8 cellular contexts compared by ENCODE assay signal in genomic region chr18:3593904-3594759, GRCh38.
DNase-seq lines count a peak whose midpoint lies in the region; ATAC-seq, FAIRE-seq and TF ChIP-seq lines count a peak whose summit lies in the region.

No MANE protein-coding gene starts in this region.

- CTCF ChIA-PET in endothelial cell of umbilical vein (lab: Charles Lee): interaction anchor here (0.5 to 5.5 kb wide), 44 partner anchors 9 to 404 kb away, joined by 3 to 154 read pairs (median 4); partner anchors contain the start of genes MYL12A, MYL12B and TGIF1

- H3K36me3 ChIP-seq in HUES48 (ENCODE audit: control insufficient read depth, insufficient read depth, low read length) (no peaks in the 10 kb centered on the region), endothelial cell of umbilical vein (ENCODE audit: control insufficient read depth in 2 of 2, extremely low read depth in 1 of 2, insufficient read depth in 2 of 2, low read length in 2 of 2) (no peaks in the 10 kb centered on the region)

- BruUV-seq in endothelial cell of umbilical vein (replicated peaks; lab: Mats Ljungman, UMichigan): TSS peak; percentile 53

- peak; percentile 93 for FAIRE-seq in endothelial cell of umbilical vein (lab: Jason Lieb, UNC)

- POLR2A ChIA-PET in endothelial cell of umbilical vein (lab: Charles Lee): interaction anchor here (0.6 to 2.7 kb wide), 13 partner anchors 9 to 348 kb away, joined by 3 to 22 read pairs (median 7); no protein-coding TSS in a partner anchor

- H3K9me1 ChIP-seq in endothelial cell of umbilical vein (replicated peaks; ENCODE audit: control insufficient read depth, extremely low read depth, insufficient read depth, low read length): no peaks in the 10 kb centered on the region

- intact Hi-C loops in endothelial cell of umbilical vein (cut with micrococcal nuclease): loop anchor here (1.0 to 5.0 kb wide), 7 partner anchors 117 to 403 kb away; partner anchors contain the start of gene MYL12A

- ATAC-seq in GM21390 (IDR thresholded peaks at IDR 0.05; ENCODE audit: unreplicated experiment): peak; percentile 45

- no peaks in the 10 kb centered on the region for H4K20me1 ChIP-seq in endothelial cell of umbilical vein (replicated peaks; ENCODE audit: control insufficient read depth, extremely low read depth, insufficient read depth, low read length)

- H3K4me1 ChIP-seq in HUES48 (ENCODE audit: control insufficient read depth, insufficient read depth, low read length) (peaks cover 42% of the 10 kb centered on the region), endothelial cell of umbilical vein (ENCODE audit: control insufficient read depth, extremely low read depth, insufficient read depth, low read length) (peaks cover 48% of the 10 kb centered on the region), mononuclear cell (ENCODE audit: insufficient read depth, low read length) (peaks cover 57% of the 10 kb centered on the region)

- peaks cover 22% of the 10 kb centered on the region for H3K27me3 ChIP-seq in HUES48 (ENCODE audit: control insufficient read depth, insufficient read depth, low read length)
- no peaks in the 10 kb centered on the region for H3K27me3 ChIP-seq in endothelial cell of umbilical vein (ENCODE audit: control insufficient read depth in 2 of 2, insufficient read depth in 2 of 2, low read length in 2 of 2)
- no peaks in the 10 kb centered on the region for H3K27me3 ChIP-seq in mononuclear cell (ENCODE audit: insufficient read depth, low read length)

- H3K9me3 ChIP-seq in HUES48 (ENCODE audit: control insufficient read depth, insufficient read depth, low read length) (no peaks in the 10 kb centered on the region), endothelial cell of umbilical vein (replicated peaks; ENCODE audit: control insufficient read depth, insufficient read depth, low read length) (no peaks in the 10 kb centered on the region), mononuclear cell (ENCODE audit: low read depth, low read length) (no peaks in the 10 kb centered on the region)

- peak overlapping the region; percentile 35 for H2AFZ ChIP-seq in endothelial cell of umbilical vein (ENCODE audit: low read depth, low read length)

- DNase-seq in DMS 273 treated with DMSO at 0.1 percent for 48 hours (lab: John Stamatoyannopoulos, UW) (peak; percentile 93), NOMO-1 treated with dmso at 0.1 percent for 144 hours (lab: John Stamatoyannopoulos, UW; ENCODE audit: unreplicated experiment) (peak; percentile 66), endothelial cell of umbilical vein (ENCODE audit: low read depth, low spot score) (peak; percentile 98)
- DNase-seq in activated CD8-positive, alpha-beta memory T cell treated with anti-CD3 and anti-CD28 coated beads, Interleukin-2, amount 50 U/mL, for 4 hours: peak; percentile 83
- DNase-seq in stimulated activated CD8-positive, alpha-beta memory T cell treated with anti-CD3 and anti-CD28 coated beads, Interleukin-2, amount 100 ng/mL, for 48 hours (ENCODE audit: low read depth in 2 of 2): peak; percentile 56 to 76

- dilution Hi-C loops in endothelial cell of umbilical vein (cut with MboI; ENCODE audit: extremely low pct_ligation_motif_present, low sequenced_read_pairs): no loop called here

- H3K79me2 ChIP-seq in endothelial cell of umbilical vein (ENCODE audit: control insufficient read depth, insufficient read depth, low read length): peaks cover 3% of the 10 kb centered on the region

- H3K4me3 ChIP-seq in HUES48 (ENCODE audit: low read depth, low read length) (peak overlapping the region; percentile 73), endothelial cell of umbilical vein (replicated peaks in 1 of 3; ENCODE audit: insufficient read depth in 1 of 3, low read depth in 1 of 3, low read length in 3 of 3) (peak overlapping the region; percentile 8 to 93 (median 48)), mononuclear cell (ENCODE audit: low read length) (peak overlapping the region; percentile 48)

- peak; percentile 81 for TF ChIP-seq POLR2A in endothelial cell of umbilical vein (IDR thresholded peaks at IDR 0.05; ENCODE audit: low read depth, low read length)

- TF ChIP-seq CTCF in endothelial cell of umbilical vein (IDR thresholded peaks at IDR 0.05; ENCODE audit: extremely low read depth in 1 of 2, insufficient read depth in 1 of 2, low read depth in 1 of 2, low read length in 2 of 2): peak; percentile 62 to 80

- H3K9ac ChIP-seq in HUES48 (ENCODE audit: low read depth, low read length) (peak overlapping the region; percentile 55), endothelial cell of umbilical vein (replicated peaks; ENCODE audit: extremely low read depth, insufficient read depth, low read length) (peak overlapping the region; percentile 100)

- H3K27ac ChIP-seq in HUES48 (ENCODE audit: low read depth, low read length) (peak overlapping the region; percentile 97), endothelial cell of umbilical vein (ENCODE audit: insufficient read depth, low read depth, low read length) (peak overlapping the region; percentile 100)

- H3K4me2 ChIP-seq in endothelial cell of umbilical vein (ENCODE audit: insufficient read depth, low read length): peak overlapping the region; percentile 96

TF ChIP-seq in endothelial cell of umbilical vein, 7 proteins besides CTCF, POLR2A, EP300 and RAD21:
- TF ChIP-seq MYC (IDR thresholded peaks at IDR 0.05; ENCODE audit: low read depth, low read length) (peak; percentile 30), MAX (IDR thresholded peaks at IDR 0.05; ENCODE audit: insufficient read depth, insufficient read length) (no peak), POLR2AphosphoS5 (IDR thresholded peaks at IDR 0.05; ENCODE audit: insufficient read depth, low read depth, low read length) (peak; percentile 49), FOS (IDR thresholded peaks at IDR 0.05; ENCODE audit: borderline replicate concordance, insufficient read depth, low read length) (no peak), EZH2 (IDR thresholded peaks at IDR 0.05; ENCODE audit: borderline replicate concordance, low read depth, low read length, severe bottlenecking) (no peak), GATA2 (IDR thresholded peaks at IDR 0.05; ENCODE audit: insufficient read depth, insufficient read length, low read depth, low read length) (peak; percentile 64), JUN (IDR thresholded peaks at IDR 0.05; ENCODE audit: borderline replicate concordance, insufficient read depth, insufficient read length, low read depth) (peak; percentile 58)

Comparison
In these comparisons a context has a peak if more than half of its experiments do, and no peak if none do; other contexts are left out.
1. Peak in every context shown above with its lines: DNase-seq, ATAC-seq, H3K4me3 ChIP-seq and H3K27ac ChIP-seq.